In genomic region chr15:54282228-54282836, GRCh38 we compare ENCODE assay signal across 1 cellular context.
A peak's percentile ranks its signal among the peaks of the same experiment; 100 is the strongest.
TF ChIP-seq lines count a peak whose summit lies in the region.

No MANE protein-coding gene starts in this region.

TF ChIP-seq in HepG2, 621 proteins besides CTCF, POLR2A, EP300 and RAD21:
- TF ChIP-seq ZNF503 (CRISPR knock-in tag; IDR thresholded peaks at IDR 0.05) (no peak), ZNF318 (CRISPR knock-in tag; IDR thresholded peaks at IDR 0.05) (no peak), SRSF4 (IDR thresholded peaks at IDR 0.05; ENCODE audit: low read depth, low read length, poor library complexity, severe bottlenecking) (no peak), CHD2 (IDR thresholded peaks at IDR 0.05; ENCODE audit: low read depth, low read length) (no peak), STAG1 (CRISPR knock-in tag; IDR thresholded peaks at IDR 0.05) (peak; percentile 65), AGO2 (optimal IDR thresholded peaks at IDR 0.05; ENCODE audit: low read depth, low read length) (no peak), ZNF646 (CRISPR knock-in tag; IDR thresholded peaks at IDR 0.05) (no peak)
